ENCODE assay signal across 18 cellular contexts in the genomic region with DNA sequence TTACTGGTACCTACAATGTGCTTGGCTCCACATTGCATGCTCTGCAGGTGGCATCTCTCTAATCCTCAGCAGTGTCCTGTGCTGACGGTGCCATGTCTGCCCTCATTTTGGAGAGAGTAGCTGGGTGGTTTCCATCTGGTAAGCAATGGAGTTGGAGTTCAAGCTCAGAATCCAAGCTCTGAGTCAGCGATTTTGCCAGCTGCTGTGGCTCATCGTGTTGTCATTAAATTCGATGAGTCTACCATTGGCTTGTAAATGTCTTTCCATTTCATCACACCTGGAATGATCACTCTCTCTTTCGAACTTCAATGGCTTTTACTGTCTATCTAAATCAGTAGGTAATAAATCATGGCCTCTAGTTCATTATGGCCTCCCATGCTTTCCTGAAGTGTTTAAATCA.
"Had no signal": no experiment of that assay in that cellular context is flagged by ENCODE, and none has a peak within 500 bp of the region (broad histone marks: within the 10 kb centered on the region; RNA-seq: fewer than 3 reads in every experiment).

No MANE protein-coding gene starts in this region.

- H3K4me1 Mint-ChIP-seq: activated CD8-positive, alpha-beta memory T cell treated with anti-CD3 and anti-CD28 coated beads, Interleukin-2, amount 10 ng/mL, durations not matched to agents 7 days and 5 days; activated naive CD4-positive, alpha-beta T cell treated with anti-CD3 and anti-CD28 coated beads, Interleukin-2, amount 50 U/mL, for 24 hours; brain; central memory CD8-positive, alpha-beta T cell; immature natural killer cell; naive thymus-derived CD8-positive, alpha-beta T cell had no signal

- H3K36me3 ChIP-seq: uterus had no signal

- H3K27me3 Mint-ChIP-seq: activated naive CD4-positive, alpha-beta T cell treated with anti-CD3 and anti-CD28 coated beads, Interleukin-2, amount 50 U/mL, for 24 hours; activated T-cell treated with anti-CD3 and anti-CD28 coated beads, Interleukin-2, amount 50 U/mL, for 24 hours; brain had no signal

- H3K4me1 ChIP-seq: uterus had no signal

- H3K36me3 Mint-ChIP-seq: activated CD8-positive, alpha-beta memory T cell treated with anti-CD3 and anti-CD28 coated beads, Interleukin-2, amount 10 ng/mL, durations not matched to agents 7 days and 5 days; activated naive CD4-positive, alpha-beta T cell treated with anti-CD3 and anti-CD28 coated beads, Interleukin-2, amount 50 U/mL, for 24 hours; brain; immature natural killer cell; naive thymus-derived CD8-positive, alpha-beta T cell had no signal

- H3K4me3 ChIP-seq: lung, uterus had no signal

- H3K27me3 ChIP-seq: uterus had no signal

- H3K9me3 ChIP-seq: uterus had no signal

- H3K27ac Mint-ChIP-seq: activated CD8-positive, alpha-beta memory T cell treated with anti-CD3 and anti-CD28 coated beads, Interleukin-2, amount 10 ng/mL, durations not matched to agents 7 days and 5 days; activated naive CD4-positive, alpha-beta T cell treated with anti-CD3 and anti-CD28 coated beads, Interleukin-2, amount 50 U/mL, for 24 hours; activated T-cell treated with anti-CD3 and anti-CD28 coated beads, Interleukin-2, amount 50 U/mL, for 24 hours; brain; effector memory CD8-positive, alpha-beta T cell; immature natural killer cell; naive thymus-derived CD8-positive, alpha-beta T cell had no signal

- ATAC-seq: activated CD8-positive, alpha-beta memory T cell treated with anti-CD3 and anti-CD28 coated beads, Interleukin-2, amount 10 ng/mL, durations not matched to agents 7 days and 5 days; effector memory CD8-positive, alpha-beta T cell; left colon; naive thymus-derived CD8-positive, alpha-beta T cell had no signal

- H3K9me3 Mint-ChIP-seq: activated naive CD4-positive, alpha-beta T cell treated with anti-CD3 and anti-CD28 coated beads, Interleukin-2, amount 50 U/mL, for 24 hours; activated T-cell treated with anti-CD3 and anti-CD28 coated beads, Interleukin-2, amount 50 U/mL, for 24 hours; central memory CD8-positive, alpha-beta T cell; effector memory CD8-positive, alpha-beta T cell; naive thymus-derived CD8-positive, alpha-beta T cell had no signal

- DNase-seq: activated CD4-positive, alpha-beta T cell treated with anti-CD3 and anti-CD28 coated beads for 1 hour; activated CD4-positive, alpha-beta T cell treated with anti-CD3 and anti-CD28 coated beads, Interleukin-2, amount 50 U/mL, for 48 hours; activated CD8-positive, alpha-beta memory T cell treated with anti-CD3 and anti-CD28 coated beads, Interleukin-2, amount 10 ng/mL, durations not matched to agents 7 days and 5 days; activated effector memory CD4-positive, alpha-beta T cell treated with Interleukin-2 at 50 U/mL for 16 hours; activated T-cell treated with anti-CD3 and anti-CD28 coated beads, Interleukin-2, amount 50 U/mL, for 24 hours; amniotic stem cell; cortex of kidney; effector memory CD8-positive, alpha-beta T cell; immature natural killer cell; left colon; naive thymus-derived CD8-positive, alpha-beta T cell; posterior cingulate gyrus; small intestine; uterus had no signal

- H3K4me3 Mint-ChIP-seq: activated CD8-positive, alpha-beta memory T cell treated with anti-CD3 and anti-CD28 coated beads, Interleukin-2, amount 10 ng/mL, durations not matched to agents 7 days and 5 days; activated naive CD4-positive, alpha-beta T cell treated with anti-CD3 and anti-CD28 coated beads, Interleukin-2, amount 50 U/mL, for 24 hours; activated T-cell treated with anti-CD3 and anti-CD28 coated beads, Interleukin-2, amount 50 U/mL, for 24 hours; brain; central memory CD8-positive, alpha-beta T cell; effector memory CD8-positive, alpha-beta T cell; immature natural killer cell; naive thymus-derived CD8-positive, alpha-beta T cell had no signal

- H3K27ac ChIP-seq: uterus had no signal
